8 cellular contexts compared by ENCODE assay signal in the genomic region with DNA sequence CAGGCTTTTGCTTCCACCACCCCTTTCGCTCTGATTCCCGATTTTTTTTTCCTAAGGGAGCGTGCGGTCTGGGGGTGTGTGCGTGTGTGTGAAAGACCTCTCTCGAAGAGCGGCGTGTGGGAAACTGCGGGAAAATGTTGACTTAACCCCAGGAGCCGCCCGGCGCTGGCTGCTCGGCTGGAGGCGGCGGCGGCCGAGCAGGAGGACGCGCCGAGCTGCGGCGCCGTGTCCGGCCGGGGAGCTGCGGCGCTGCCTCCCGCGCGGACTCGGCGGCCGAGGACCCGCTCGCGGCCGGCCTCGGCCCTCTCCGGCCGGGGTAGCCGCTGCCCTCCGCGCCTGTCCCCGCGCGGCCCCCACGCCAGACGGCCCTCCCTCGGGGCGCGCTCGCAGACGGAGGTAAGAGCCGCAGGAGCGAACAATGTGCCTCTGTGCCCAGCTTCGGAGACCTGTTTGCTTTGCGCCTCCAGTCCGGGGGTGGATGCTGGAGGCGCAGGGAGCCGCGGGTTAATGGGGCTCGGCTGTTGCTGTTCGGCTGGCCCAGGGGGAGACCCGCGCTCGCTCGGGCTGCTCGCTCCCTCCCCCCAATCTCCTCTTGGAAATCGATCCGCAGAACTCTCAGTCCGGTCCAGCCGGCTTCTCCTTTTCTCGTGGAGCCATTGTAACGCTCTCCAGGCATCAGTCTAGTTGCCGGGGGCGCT. TPM values are rescaled to one million over a fixed set of nuclear protein-coding genes. Genes with fewer than 3 reads are reported as not detected.
A peak's percentile ranks its signal among the peaks of the same experiment; 100 is the strongest.
DNase-seq lines count a peak whose midpoint lies in the region; ATAC-seq and TF ChIP-seq lines count a peak whose summit lies in the region.

No MANE protein-coding gene starts in this region.

- H3K27ac ChIP-seq in colonic mucosa: peak overlapping the region; percentile 71
- H3K27ac ChIP-seq in liver (ENCODE audit: low read depth in 1 of 2, low read length in 2 of 2): peak overlapping the region; percentile 92 to 100

- no peak for ATAC-seq in HG02798 (IDR thresholded peaks at IDR 0.05; ENCODE audit: poor library complexity, unreplicated experiment)
- ATAC-seq in HG03025 (IDR thresholded peaks at IDR 0.05; ENCODE audit: low FRiP score, unreplicated experiment): no peak

- no peaks in the 10 kb centered on the region for H3K36me3 ChIP-seq in ES-I3 (ENCODE audit: insufficient read depth, low read length)
- H3K36me3 ChIP-seq in colonic mucosa: no peaks in the 10 kb centered on the region
- H3K36me3 ChIP-seq in liver (ENCODE audit: control insufficient read depth in 4 of 4, insufficient read depth in 3 of 4, low read depth in 1 of 4, low read length in 3 of 4): no peaks in the 10 kb centered on the region

- H3K27me3 ChIP-seq in colonic mucosa (peaks cover 16% of the 10 kb centered on the region), liver (ENCODE audit: control insufficient read depth in 4 of 4, insufficient read depth in 4 of 4, low read length in 3 of 4) (no peaks in the 10 kb centered on the region)

- H3K9me3 ChIP-seq in ES-I3 (ENCODE audit: control insufficient read depth, insufficient read depth, low read length) (no peaks in the 10 kb centered on the region), colonic mucosa (no peaks in the 10 kb centered on the region), liver (ENCODE audit: control insufficient read depth in 4 of 4, low read length in 3 of 4) (no peaks in the 10 kb centered on the region)

- 2% methylated on average over 76 of the region's 76 CpGs for WGBS in liver

- peaks cover 34% of the 10 kb centered on the region for H3K4me1 Mint-ChIP-seq in type B pancreatic cell (ENCODE audit: unreplicated experiment)

- H3K9ac ChIP-seq in ES-I3 (ENCODE audit: low read depth, low read length) (peak overlapping the region; percentile 90), colonic mucosa (ENCODE audit: low read depth in 2 of 2, low read length in 2 of 2) (peak overlapping the region; percentile 40 to 58), liver (ENCODE audit: low read depth in 1 of 2, low read length in 2 of 2) (peak overlapping the region; percentile 70 to 76)

- DNase-seq in NCI-H1105 (lab: John Stamatoyannopoulos, UW): peak; percentile 63
- peak; percentile 34 for DNase-seq in colonic mucosa
- DNase-seq in type B pancreatic cell (ENCODE audit: extremely low spot score, unreplicated experiment): peak; percentile 69
- DNase-seq in AML-193 (lab: John Stamatoyannopoulos, UW): no peak

- TF ChIP-seq CTCF in colonic mucosa (IDR thresholded peaks at IDR 0.05) (no peak), liver (IDR thresholded peaks at IDR 0.05; ENCODE audit: low read depth, low read length, missing input control) (no peak), type B pancreatic cell (conservative IDR thresholded peaks at IDR 0.05) (no peak)

- H3K4me1 ChIP-seq in ES-I3 (ENCODE audit: insufficient read depth, low read length) (peaks cover 25% of the 10 kb centered on the region; the same call in 1 of the 2 replicates), colonic mucosa (peaks cover 6% of the 10 kb centered on the region), liver (ENCODE audit: control insufficient read depth in 4 of 4, insufficient read depth in 4 of 4, low read length in 3 of 4) (peaks cover 0 to 27% (median 22%) of the 10 kb centered on the region in 4 donors)

- H3K36me3 Mint-ChIP-seq in type B pancreatic cell: no peaks in the 10 kb centered on the region

- peak overlapping the region; percentile 53 for H3K4me3 ChIP-seq in colonic mucosa
- H3K4me3 ChIP-seq in liver (ENCODE audit: low read depth in 1 of 3, low read length in 3 of 3): peak overlapping the region; percentile 91 to 98 (median 97)

- H3K27me3 Mint-ChIP-seq in type B pancreatic cell: no peaks in the 10 kb centered on the region

- H3K9me3 Mint-ChIP-seq in type B pancreatic cell: no peaks in the 10 kb centered on the region

- H3K4me3 Mint-ChIP-seq in type B pancreatic cell: peak overlapping the region; percentile 98

- intact Hi-C loops in colonic mucosa (cut with DNase I): no loop called here

- peak overlapping the region; percentile 88 for H3K27ac Mint-ChIP-seq in type B pancreatic cell

- TF ChIP-seq RAD21 in liver (IDR thresholded peaks at IDR 0.05): no peak

TF ChIP-seq in liver, 16 proteins besides CTCF, POLR2A, EP300 and RAD21:
- TF ChIP-seq YY1 (IDR thresholded peaks at IDR 0.05): peak; percentile 19
- no peak for TF ChIP-seq GABPA (IDR thresholded peaks at IDR 0.05 in 1 of 2, conservative IDR thresholded peaks at IDR 0.05 in 1 of 2)
TF ChIP-seq in liver: peak in this region for 1.

RNA-seq across cellular contexts. Expression of a gene that starts 1.2 kb away (rescaled TPM):
- total RNA-seq in colonic mucosa: 10 to 100 TPM in 1 of 2 donors, 1 to 10 TPM in 1; 7.4 to 10.5 TPM
- total RNA-seq in liver: 10 to 100 TPM; 37.9 to 82.0 TPM
- 10 to 100 TPM; 21.1 to 25.4 TPM for polyA plus RNA-seq in liver
- 96.3 and 103 TPM in 2 replicates for total RNA-seq in type B pancreatic cell (ENCODE audit: low replicate concordance)

Comparison
In these comparisons a context has a peak if more than half of its experiments do, and no peak if none do; other contexts are left out.
1. DNase-seq: peak in NCI-H1105 (single experiment), colonic mucosa (single experiment) and type B pancreatic cell (single experiment); none in AML-193 (0 of 2).
2. Peak in every context shown above with its lines, with median percentiles within 50 percentile points of each other: H3K9ac ChIP-seq.